ENCODE assay signal across 10 cellular contexts in genomic region chr19:2969104-2969504, GRCh38. TPM values are rescaled to one million over a fixed set of nuclear protein-coding genes. Genes with fewer than 3 reads are reported as not detected.
DNase-seq lines count a peak whose midpoint lies in the region; ATAC-seq and TF ChIP-seq lines count a peak whose summit lies in the region.
"Had no signal": no experiment of that assay in that cellular context is flagged by ENCODE, and none has a peak within 500 bp of the region (broad histone marks: within the 10 kb centered on the region; RNA-seq: fewer than 3 reads in every experiment).

No MANE protein-coding gene starts in this region.

- TF ChIP-seq CTCF in transverse colon (IDR thresholded peaks at IDR 0.05) = no peak

- DNase-seq in NCI-H1417 treated with DMSO at 0.1 percent for 48 hours (lab: John Stamatoyannopoulos, UW) (peak; percentile 92), SJCRH30 (peak; percentile 68 to 77), left kidney (ENCODE audit: low read depth, low spot score) (peak; percentile 77), transverse colon (peak; percentile 33), islet precursor cell (no peak)
- DNase-seq in stimulated activated naive CD8-positive, alpha-beta T cell treated with anti-CD3 and anti-CD28 coated beads, Interleukin-15, Interleukin-2, amounts not matched to agents 100 U/mL and 50 U/mL, for 24 hours = no peak
- DNase-seq: effector CD8-positive, alpha-beta T cell had no signal

- H3K4me3 ChIP-seq in SJCRH30 (no peak overlapping the region), transverse colon (no peak overlapping the region)
- H3K4me3 ChIP-seq: GM12878 had no signal

- intact Hi-C loops in transverse colon (cut with DNase I; ENCODE audit: low total_unique reads) = loop anchor here (10.0 kb wide), 1 partner anchor 136 kb away; no protein-coding TSS in a partner anchor

- H3K9me3 ChIP-seq in SJCRH30 (replicated peaks) (no peaks in the 10 kb centered on the region), transverse colon (no peaks in the 10 kb centered on the region)

- H3K27me3 ChIP-seq in SJCRH30 = no peaks in the 10 kb centered on the region
- no peaks in the 10 kb centered on the region for H3K27me3 ChIP-seq in transverse colon

- no peaks in the 10 kb centered on the region for H3K36me3 ChIP-seq in SJCRH30
- no peaks in the 10 kb centered on the region for H3K36me3 ChIP-seq in transverse colon

- ATAC-seq in GM21786 (IDR thresholded peaks at IDR 0.05; ENCODE audit: unreplicated experiment) (no peak), GM18867 (IDR thresholded peaks at IDR 0.05; ENCODE audit: unreplicated experiment) (no peak)
- no peak for ATAC-seq in stimulated activated naive CD8-positive, alpha-beta T cell treated with anti-CD3 and anti-CD28 coated beads, Interleukin-15, Interleukin-2, amounts not matched to agents 100 U/mL and 50 U/mL, for 24 hours
- ATAC-seq: GM12878 had no signal

- in situ Hi-C loops in transverse colon (cut with MboI; ENCODE audit: low pct_ligation_motif_present in 1 of 4, low pct_unique_long_range_greater_than_20kb in 1 of 4, low sequenced_read_pairs in 3 of 4) = loop anchor here in 2 of 4 donors (10.0 to 25.0 kb wide), 2 partner anchors 118 to 136 kb away; partner anchors contain the start of gene GNA11 (in 1 of the 2)

- H3K4me1 ChIP-seq in SJCRH30 = peaks cover 29% of the 10 kb centered on the region
- H3K4me1 ChIP-seq in transverse colon = peaks cover 0 to 21% (median 9%) of the 10 kb centered on the region in 4 donors

- TF ChIP-seq EP300 in transverse colon (IDR thresholded peaks at IDR 0.05; ENCODE audit: low read depth) = no peak

- WGBS in transverse colon (ENCODE audit: low coverage in 1 of 2), 2 donors = 16 to 20% methylated on average over 2 to 5 of the region's 5 CpGs

- no peak for TF ChIP-seq POLR2A in transverse colon (IDR thresholded peaks at IDR 0.05)

- peak overlapping the region; percentile 4; the same call in 1 of the 2 replicates for H3K27ac ChIP-seq in SJCRH30
- peak overlapping the region; percentile 52 to 65 (median 57) for H3K27ac ChIP-seq in transverse colon

RNA-seq across cellular contexts. Expression of gene TLE6, which starts 8.3 kb away (rescaled TPM):
- 2.6 TPM in 2 replicates for total RNA-seq in SJCRH30 (2014; rRNA removed; shearing (Covaris generic))
- not detected for total RNA-seq in transverse colon

RNA-seq across cellular contexts. Expression of gene ZNF77, which starts 24.3 kb away (rescaled TPM):
- 14.1 and 17.3 TPM in 2 replicates for total RNA-seq in SJCRH30 (2014; rRNA removed; shearing (Covaris generic))
- total RNA-seq in transverse colon = 1 to 10 TPM in 3 of 4 donors, not detected in 1; 4.2 to 9.3 (median 5.1) TPM

RNA-seq across cellular contexts. Expression of gene TLE2, which starts 60.0 kb away (rescaled TPM):
- 3.7 and 4.7 TPM in 2 replicates for total RNA-seq in SJCRH30 (2014; rRNA removed; shearing (Covaris generic))
- total RNA-seq in transverse colon = 10 to 100 TPM; 31.4 to 70.0 (median 47.5) TPM

Comparison
In these comparisons a context has a peak if more than half of its experiments do, and no peak if none do; other contexts are left out.
1. DNase-seq: peak in NCI-H1417 treated with DMSO at 0.1 percent for 48 hours (single experiment), SJCRH30 (2 of 2), left kidney (single experiment) and transverse colon (single experiment); none in islet precursor cell (single experiment) and stimulated activated naive CD8-positive, alpha-beta T cell treated with anti-CD3 and anti-CD28 coated beads, Interleukin-15, Interleukin-2, amounts not matched to agents 100 U/mL and 50 U/mL, for 24 hours (single experiment).